Comparison of ENCODE assay signal across 1 cellular context in genomic region chr3:114056130-114057010, GRCh38.
TF ChIP-seq lines count a peak whose summit lies in the region.

Gene CCDC191, minus strand, starts transcription at chr3:114056526. Its CDS starts 60 bp downstream, at chr3:114056466.
Gene QTRT2, plus strand, starts transcription at chr3:114056737. Its CDS starts 8,521 bp downstream, at chr3:114065258.

TF ChIP-seq in HepG2, 621 proteins besides CTCF, POLR2A, EP300 and RAD21 (continued from another document and continues in another):
- 0 out of 2 replicates have a peak, but pooled peaks have one; percentile 19 for TF ChIP-seq ZNF543 (CRISPR knock-in tag; IDR thresholded peaks at IDR 0.05)
- no peak for TF ChIP-seq ZNF615 (CRISPR knock-in tag; IDR thresholded peaks at IDR 0.05; ENCODE audit: borderline replicate concordance)
- no peak for TF ChIP-seq NFIB (CRISPR knock-in tag; IDR thresholded peaks at IDR 0.05; ENCODE audit: borderline replicate concordance)
- no peak; the same call in 1 of the 2 replicates for TF ChIP-seq ZNF879 (CRISPR knock-in tag; IDR thresholded peaks at IDR 0.05)
- no peak for TF ChIP-seq ZNF354B (CRISPR knock-in tag; IDR thresholded peaks at IDR 0.05)
- no peak for TF ChIP-seq RBFOX2 (IDR thresholded peaks at IDR 0.05; ENCODE audit: low read depth, low read length)
- no peak for TF ChIP-seq DNMT3B (CRISPR knock-in tag; conservative IDR thresholded peaks at IDR 0.05)
- 0 out of 2 replicates have a peak, but pooled peaks have one; percentile 30 for TF ChIP-seq ZNF589 (CRISPR knock-in tag; conservative IDR thresholded peaks at IDR 0.05)
- no peak for TF ChIP-seq ZFP41 (CRISPR knock-in tag; IDR thresholded peaks at IDR 0.05; ENCODE audit: borderline replicate concordance)
- no peak for TF ChIP-seq KDM4B (CRISPR knock-in tag; IDR thresholded peaks at IDR 0.05)
- TF ChIP-seq ZNF224 (CRISPR knock-in tag; IDR thresholded peaks at IDR 0.05), result no peak
- no peak for TF ChIP-seq DMTF1 (CRISPR knock-in tag; IDR thresholded peaks at IDR 0.05)
- peak; percentile 93 for TF ChIP-seq ZFP90 (CRISPR knock-in tag; IDR thresholded peaks at IDR 0.05; ENCODE audit: borderline replicate concordance)
- peak; percentile 25; the same call in 1 of the 2 replicates for TF ChIP-seq IKZF5 (CRISPR knock-in tag; IDR thresholded peaks at IDR 0.05)
- TF ChIP-seq GPBP1L1 (CRISPR knock-in tag; IDR thresholded peaks at IDR 0.05), result no peak
- peak; percentile 39; the same call in 1 of the 2 replicates for TF ChIP-seq RXRA (CRISPR knock-in tag; IDR thresholded peaks at IDR 0.05)
- 0 out of 2 replicates have a peak, but pooled peaks have one; percentile 21 for TF ChIP-seq PRDM4 (CRISPR knock-in tag; IDR thresholded peaks at IDR 0.05; ENCODE audit: borderline replicate concordance)
- TF ChIP-seq MED13 (CRISPR knock-in tag; IDR thresholded peaks at IDR 0.05), result peak; percentile 25; the same call in 1 of the 2 replicates
- TF ChIP-seq ZNF674 (CRISPR knock-in tag; IDR thresholded peaks at IDR 0.05; ENCODE audit: low read depth), result no peak
- peak; percentile 73 for TF ChIP-seq CBFB (CRISPR knock-in tag; IDR thresholded peaks at IDR 0.05)
- no peak for TF ChIP-seq ZNF468 (CRISPR knock-in tag; IDR thresholded peaks at IDR 0.05)
- TF ChIP-seq TFDP1 (CRISPR knock-in tag; IDR thresholded peaks at IDR 0.05; ENCODE audit: borderline replicate concordance), result peak; percentile 90
- 0 out of 2 replicates have a peak, but pooled peaks have one; percentile 75 for TF ChIP-seq ZNF232 (CRISPR knock-in tag; IDR thresholded peaks at IDR 0.05; ENCODE audit: borderline replicate concordance)
- no peak for TF ChIP-seq MLLT10 (CRISPR knock-in tag; IDR thresholded peaks at IDR 0.05)
- TF ChIP-seq NFRKB (IDR thresholded peaks at IDR 0.05), result no peak
- TF ChIP-seq MXD1 (CRISPR knock-in tag; IDR thresholded peaks at IDR 0.05), result peak; percentile 92; the same call in 1 of the 2 replicates
- TF ChIP-seq ONECUT2 (CRISPR knock-in tag; IDR thresholded peaks at IDR 0.05), result no peak
- TF ChIP-seq RCOR2 (CRISPR knock-in tag; IDR thresholded peaks at IDR 0.05), result no peak
- TF ChIP-seq CREB1 (IDR thresholded peaks at IDR 0.05), result peak; percentile 99
- TF ChIP-seq CREB1 (CRISPR knock-in tag; IDR thresholded peaks at IDR 0.05), result peak; percentile 100
- peak; percentile 51; the same call in 1 of the 2 replicates for TF ChIP-seq TAF1 (CRISPR knock-in tag; IDR thresholded peaks at IDR 0.05)
- 0 out of 2 replicates have a peak, but pooled peaks have one; percentile 14 for TF ChIP-seq ZNF747 (CRISPR knock-in tag; IDR thresholded peaks at IDR 0.05; ENCODE audit: borderline replicate concordance)
- no peak for TF ChIP-seq ZNF607 (CRISPR knock-in tag; IDR thresholded peaks at IDR 0.05; ENCODE audit: borderline replicate concordance)
- no peak for TF ChIP-seq CCAR2 (optimal IDR thresholded peaks at IDR 0.05; ENCODE audit: low read depth, low read length)
- TF ChIP-seq PHF5A (CRISPR knock-in tag; IDR thresholded peaks at IDR 0.05; ENCODE audit: low read depth, unreplicated experiment), result peak; percentile 32
- TF ChIP-seq ZNF350 (CRISPR knock-in tag; IDR thresholded peaks at IDR 0.05; ENCODE audit: borderline replicate concordance, low read depth), result peak; percentile 72; the same call in 1 of the 2 replicates
- TF ChIP-seq PREB (CRISPR knock-in tag; IDR thresholded peaks at IDR 0.05), result no peak
- peak; percentile 37; the same call in 1 of the 2 replicates for TF ChIP-seq GMEB2 (CRISPR knock-in tag; IDR thresholded peaks at IDR 0.05; ENCODE audit: low read depth)
- peak; percentile 64; the same call in 1 of the 2 replicates for TF ChIP-seq SNAPC4 (CRISPR knock-in tag; IDR thresholded peaks at IDR 0.05)
- TF ChIP-seq ZNF282 (IDR thresholded peaks at IDR 0.05; ENCODE audit: partially characterized antibody), result no peak
